In the genomic region with DNA sequence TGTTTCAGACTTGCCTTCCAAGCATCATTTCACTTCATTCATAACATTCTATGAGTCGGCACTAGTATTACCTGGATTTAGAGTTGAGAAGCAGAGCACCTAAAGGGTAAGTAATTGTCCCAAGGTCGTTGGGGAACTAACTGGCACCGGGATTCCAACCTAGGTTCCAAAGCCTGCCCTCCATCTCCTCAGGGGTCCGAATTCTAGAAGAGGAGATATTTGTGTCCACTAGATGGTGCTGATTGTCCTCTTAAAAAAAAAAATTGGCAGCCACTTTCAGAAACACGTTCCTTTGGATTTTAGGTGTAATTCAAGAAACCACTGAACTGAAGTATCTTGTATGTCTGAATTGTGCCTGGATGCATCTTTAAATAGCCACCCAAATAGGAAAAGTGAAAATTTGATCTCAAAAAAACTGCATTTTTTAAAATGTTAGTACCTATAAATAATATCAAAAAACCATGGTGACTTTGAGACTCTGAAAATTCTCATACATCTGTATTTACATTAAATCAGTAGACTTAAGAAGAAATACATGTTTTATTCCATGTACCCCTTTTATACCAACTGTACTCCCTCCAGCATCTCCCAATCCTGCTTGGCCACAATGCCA, we compare ENCODE assay signal across 8 cellular contexts. TPM values are rescaled to one million over a fixed set of nuclear protein-coding genes. Genes with fewer than 3 reads are reported as not detected.
DNase-seq lines count a peak whose midpoint lies in the region; ATAC-seq and TF ChIP-seq lines count a peak whose summit lies in the region.

No MANE protein-coding gene starts in this region.

- no peak overlapping the region for H3K9ac ChIP-seq in SU-DHL-6 (ENCODE audit: low read length)

- H3K79me2 ChIP-seq in SU-DHL-6 (ENCODE audit: insufficient read depth, low read length) = no peaks in the 10 kb centered on the region

- intact Hi-C loops in gastrocnemius medialis (cut with DNase I; ENCODE audit: low total_unique reads) = loop anchor here (1.0 to 10.0 kb wide), 5 partner anchors 91 to 488 kb away; no protein-coding TSS in a partner anchor

- no peak overlapping the region for H3K4me2 ChIP-seq in SU-DHL-6 (ENCODE audit: low read depth, low read length, poor library complexity, severe bottlenecking)

- H3K9me3 ChIP-seq in SU-DHL-6 (ENCODE audit: insufficient read depth, low read length) (no peaks in the 10 kb centered on the region), gastrocnemius medialis (no peaks in the 10 kb centered on the region)

- no peak overlapping the region for H2AFZ ChIP-seq in SU-DHL-6 (ENCODE audit: low read depth, low read length, severe bottlenecking)

- peaks cover 4% of the 10 kb centered on the region; the same call in 1 of the 2 replicates for H3F3A ChIP-seq in SU-DHL-6 (ENCODE audit: insufficient read depth)

- no peaks in the 10 kb centered on the region for H3K9me2 ChIP-seq in SU-DHL-6 (replicated peaks; ENCODE audit: insufficient read depth, low read length)

- ATAC-seq in gastrocnemius medialis (no peak), GM21737 (IDR thresholded peaks at IDR 0.05; ENCODE audit: unreplicated experiment) (no peak)

- in situ Hi-C loops in gastrocnemius medialis (cut with MboI; ENCODE audit: low sequenced_read_pairs in 4 of 4) = loop anchor here in 3 of 4 donors (5.0 to 25.0 kb wide), 4 partner anchors 91 to 351 kb away; partner anchors contain the start of gene GPR176 (in 1 of the 3)

- no peaks in the 10 kb centered on the region for H4K20me1 ChIP-seq in SU-DHL-6 (ENCODE audit: low read depth, low read length)

- H3K4me3 ChIP-seq in SU-DHL-6 (ENCODE audit: insufficient read depth, low read length, poor library complexity, severe bottlenecking) (no peak overlapping the region), gastrocnemius medialis (no peak overlapping the region)

- DNase-seq in GF-D8 (lab: John Stamatoyannopoulos, UW) (peak; percentile 11), NCI-H1417 treated with DMSO at 0.1 percent for 48 hours (lab: John Stamatoyannopoulos, UW) (peak; percentile 1), foreskin melanocyte (peak; percentile 50), gastrocnemius medialis (no peak), ecto neural progenitor cell (ENCODE audit: low spot score) (no peak)

- H3K36me3 ChIP-seq in SU-DHL-6 (ENCODE audit: low read length) (no peaks in the 10 kb centered on the region), gastrocnemius medialis (no peaks in the 10 kb centered on the region)

- peak overlapping the region; percentile 18; the same call in 1 of the 2 replicates for H3K27ac ChIP-seq in 22Rv1
- H3K27ac ChIP-seq in SU-DHL-6 (ENCODE audit: low read depth, low read length) = no peak overlapping the region
- no peak overlapping the region for H3K27ac ChIP-seq in gastrocnemius medialis

- TF ChIP-seq POLR2A in gastrocnemius medialis (IDR thresholded peaks at IDR 0.05) = no peak

- peaks cover 0 to 14% of the 10 kb centered on the region in 2 donors for H3K4me1 ChIP-seq in gastrocnemius medialis

- TF ChIP-seq CTCF in 22Rv1 (IDR thresholded peaks at IDR 0.05) (peak; percentile 79), SU-DHL-6 (IDR thresholded peaks at IDR 0.05; ENCODE audit: insufficient read depth, low read length, poor library complexity, severe bottlenecking) (peak; percentile 53), gastrocnemius medialis (IDR thresholded peaks at IDR 0.05 in 4 of 5, conservative IDR thresholded peaks at IDR 0.05 in 1 of 5) (peak; percentile 25 to 65 (median 55))

- H3K27me3 ChIP-seq in SU-DHL-6 (ENCODE audit: low read length) = no peaks in the 10 kb centered on the region
- no peaks in the 10 kb centered on the region for H3K27me3 ChIP-seq in gastrocnemius medialis

RNA-seq across cellular contexts. Expression of gene FSIP1, which starts 3.9 kb away (rescaled TPM):
- 10 to 100 TPM in 1 of 4 donors, 1 to 10 TPM in 1, under 1 TPM in 1, not detected in 1; 0.11 to 23.9 (median 1.0) TPM for total RNA-seq in gastrocnemius medialis

Comparison
In these comparisons a context has a peak if more than half of its experiments do, and no peak if none do; other contexts are left out.
1. DNase-seq: peak in GF-D8 (single experiment), NCI-H1417 treated with DMSO at 0.1 percent for 48 hours (single experiment) and foreskin melanocyte (single experiment); none in gastrocnemius medialis (0 of 2) and ecto neural progenitor cell (single experiment).
2. Peak in every context shown above with its lines, with median percentiles within 50 percentile points of each other: CTCF ChIP-seq.